Comparison of ENCODE assay signal across 1 cellular context in the genomic region with DNA sequence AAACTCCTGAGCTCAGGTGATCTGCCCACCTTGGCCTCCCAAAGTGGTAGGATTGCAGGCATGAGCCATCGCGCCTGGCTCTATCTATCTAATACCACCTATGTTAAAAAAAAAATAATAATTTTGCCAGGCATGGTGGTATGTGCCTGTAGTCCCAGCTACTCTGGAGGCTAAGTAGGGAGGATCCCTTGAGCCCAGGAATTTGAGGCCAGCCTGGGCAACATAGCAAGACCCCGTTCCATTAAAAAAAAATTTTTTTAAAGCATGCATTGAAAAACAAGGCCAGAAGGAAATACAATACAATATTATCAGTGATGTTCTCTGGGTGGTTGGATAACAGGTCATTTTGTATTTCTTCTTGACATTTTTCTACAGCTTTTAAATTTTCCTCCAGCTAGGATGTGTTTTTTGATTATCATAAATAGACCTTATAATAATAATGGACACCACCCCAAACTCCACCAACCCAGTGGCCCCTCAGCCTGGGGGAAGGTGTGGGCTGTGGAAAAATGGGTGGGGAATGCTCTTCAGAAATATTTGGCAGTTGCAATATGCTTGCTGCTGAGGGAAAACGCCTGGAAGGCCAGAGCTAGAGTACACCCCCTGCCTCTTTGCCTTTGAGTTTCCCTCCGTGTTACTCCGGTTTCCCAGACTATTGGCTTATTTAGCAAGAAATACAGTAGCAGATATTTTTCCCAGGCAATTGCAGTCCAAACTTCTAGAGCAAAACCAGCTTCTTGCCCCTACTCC.
TF ChIP-seq lines count a peak whose summit lies in the region.

No MANE protein-coding gene starts in this region.

TF ChIP-seq in GM23338, 12 proteins besides CTCF, POLR2A, EP300 and RAD21 (continued from another document):
- TF ChIP-seq, protein P1, sequence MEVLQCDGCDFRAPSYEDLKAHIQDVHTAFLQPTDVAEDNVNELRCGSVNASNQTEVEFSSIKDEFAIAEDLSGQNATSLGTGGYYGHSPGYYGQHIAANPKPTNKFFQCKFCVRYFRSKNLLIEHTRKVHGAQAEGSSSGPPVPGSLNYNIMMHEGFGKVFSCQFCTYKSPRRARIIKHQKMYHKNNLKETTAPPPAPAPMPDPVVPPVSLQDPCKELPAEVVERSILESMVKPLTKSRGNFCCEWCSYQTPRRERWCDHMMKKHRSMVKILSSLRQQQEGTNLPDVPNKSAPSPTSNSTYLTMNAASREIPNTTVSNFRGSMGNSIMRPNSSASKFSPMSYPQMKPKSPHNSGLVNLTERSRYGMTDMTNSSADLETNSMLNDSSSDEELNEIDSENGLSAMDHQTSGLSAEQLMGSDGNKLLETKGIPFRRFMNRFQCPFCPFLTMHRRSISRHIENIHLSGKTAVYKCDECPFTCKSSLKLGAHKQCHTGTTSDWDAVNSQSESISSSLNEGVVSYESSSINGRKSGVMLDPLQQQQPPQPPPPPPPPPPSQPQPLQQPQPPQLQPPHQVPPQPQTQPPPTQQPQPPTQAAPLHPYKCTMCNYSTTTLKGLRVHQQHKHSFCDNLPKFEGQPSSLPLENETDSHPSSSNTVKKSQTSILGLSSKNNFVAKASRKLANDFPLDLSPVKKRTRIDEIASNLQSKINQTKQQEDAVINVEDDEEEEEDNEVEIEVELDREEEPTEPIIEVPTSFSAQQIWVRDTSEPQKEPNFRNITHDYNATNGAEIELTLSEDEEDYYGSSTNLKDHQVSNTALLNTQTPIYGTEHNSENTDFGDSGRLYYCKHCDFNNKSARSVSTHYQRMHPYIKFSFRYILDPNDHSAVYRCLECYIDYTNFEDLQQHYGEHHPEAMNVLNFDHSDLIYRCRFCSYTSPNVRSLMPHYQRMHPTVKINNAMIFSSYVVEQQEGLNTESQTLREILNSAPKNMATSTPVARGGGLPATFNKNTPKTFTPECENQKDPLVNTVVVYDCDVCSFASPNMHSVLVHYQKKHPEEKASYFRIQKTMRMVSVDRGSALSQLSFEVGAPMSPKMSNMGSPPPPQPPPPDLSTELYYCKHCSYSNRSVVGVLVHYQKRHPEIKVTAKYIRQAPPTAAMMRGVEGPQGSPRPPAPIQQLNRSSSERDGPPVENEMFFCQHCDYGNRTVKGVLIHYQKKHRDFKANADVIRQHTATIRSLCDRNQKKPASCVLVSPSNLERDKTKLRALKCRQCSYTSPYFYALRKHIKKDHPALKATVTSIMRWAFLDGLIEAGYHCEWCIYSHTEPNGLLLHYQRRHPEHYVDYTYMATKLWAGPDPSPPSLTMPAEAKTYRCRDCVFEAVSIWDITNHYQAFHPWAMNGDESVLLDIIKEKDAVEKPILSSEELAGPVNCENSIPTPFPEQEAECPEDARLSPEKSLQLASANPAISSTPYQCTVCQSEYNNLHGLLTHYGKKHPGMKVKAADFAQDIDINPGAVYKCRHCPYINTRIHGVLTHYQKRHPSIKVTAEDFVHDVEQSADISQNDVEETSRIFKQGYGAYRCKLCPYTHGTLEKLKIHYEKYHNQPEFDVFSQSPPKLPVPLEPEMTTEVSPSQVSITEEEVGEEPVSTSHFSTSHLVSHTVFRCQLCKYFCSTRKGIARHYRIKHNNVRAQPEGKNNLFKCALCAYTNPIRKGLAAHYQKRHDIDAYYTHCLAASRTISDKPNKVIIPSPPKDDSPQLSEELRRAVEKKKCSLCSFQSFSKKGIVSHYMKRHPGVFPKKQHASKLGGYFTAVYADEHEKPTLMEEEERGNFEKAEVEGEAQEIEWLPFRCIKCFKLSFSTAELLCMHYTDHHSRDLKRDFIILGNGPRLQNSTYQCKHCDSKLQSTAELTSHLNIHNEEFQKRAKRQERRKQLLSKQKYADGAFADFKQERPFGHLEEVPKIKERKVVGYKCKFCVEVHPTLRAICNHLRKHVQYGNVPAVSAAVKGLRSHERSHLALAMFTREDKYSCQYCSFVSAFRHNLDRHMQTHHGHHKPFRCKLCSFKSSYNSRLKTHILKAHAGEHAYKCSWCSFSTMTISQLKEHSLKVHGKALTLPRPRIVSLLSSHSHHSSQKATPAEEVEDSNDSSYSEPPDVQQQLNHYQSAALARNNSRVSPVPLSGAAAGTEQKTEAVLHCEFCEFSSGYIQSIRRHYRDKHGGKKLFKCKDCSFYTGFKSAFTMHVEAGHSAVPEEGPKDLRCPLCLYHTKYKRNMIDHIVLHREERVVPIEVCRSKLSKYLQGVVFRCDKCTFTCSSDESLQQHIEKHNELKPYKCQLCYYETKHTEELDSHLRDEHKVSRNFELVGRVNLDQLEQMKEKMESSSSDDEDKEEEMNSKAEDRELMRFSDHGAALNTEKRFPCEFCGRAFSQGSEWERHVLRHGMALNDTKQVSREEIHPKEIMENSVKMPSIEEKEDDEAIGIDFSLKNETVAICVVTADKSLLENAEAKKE (CRISPR knock-in tag; IDR thresholded peaks at IDR 0.05) = no peak
- TF ChIP-seq ZNF331 (CRISPR knock-in tag; IDR thresholded peaks at IDR 0.05; ENCODE audit: low read depth) (no peak), POLR2AphosphoS5 (IDR thresholded peaks at IDR 0.05; ENCODE audit: low read depth) (no peak), ETS1 (IDR thresholded peaks at IDR 0.05) (no peak), CREB1 (CRISPR knock-in tag; IDR thresholded peaks at IDR 0.05; ENCODE audit: low read depth) (no peak), JUNB (IDR thresholded peaks at IDR 0.05; ENCODE audit: unreplicated experiment) (no peak), NANOG (IDR thresholded peaks at IDR 0.05; ENCODE audit: borderline replicate concordance) (no peak), EZH2phosphoT487 (IDR thresholded peaks at IDR 0.05; ENCODE audit: unreplicated experiment) (no peak), STAT1 (IDR thresholded peaks at IDR 0.05; ENCODE audit: unreplicated experiment) (no peak)
- TF ChIP-seq, protein P2, sequence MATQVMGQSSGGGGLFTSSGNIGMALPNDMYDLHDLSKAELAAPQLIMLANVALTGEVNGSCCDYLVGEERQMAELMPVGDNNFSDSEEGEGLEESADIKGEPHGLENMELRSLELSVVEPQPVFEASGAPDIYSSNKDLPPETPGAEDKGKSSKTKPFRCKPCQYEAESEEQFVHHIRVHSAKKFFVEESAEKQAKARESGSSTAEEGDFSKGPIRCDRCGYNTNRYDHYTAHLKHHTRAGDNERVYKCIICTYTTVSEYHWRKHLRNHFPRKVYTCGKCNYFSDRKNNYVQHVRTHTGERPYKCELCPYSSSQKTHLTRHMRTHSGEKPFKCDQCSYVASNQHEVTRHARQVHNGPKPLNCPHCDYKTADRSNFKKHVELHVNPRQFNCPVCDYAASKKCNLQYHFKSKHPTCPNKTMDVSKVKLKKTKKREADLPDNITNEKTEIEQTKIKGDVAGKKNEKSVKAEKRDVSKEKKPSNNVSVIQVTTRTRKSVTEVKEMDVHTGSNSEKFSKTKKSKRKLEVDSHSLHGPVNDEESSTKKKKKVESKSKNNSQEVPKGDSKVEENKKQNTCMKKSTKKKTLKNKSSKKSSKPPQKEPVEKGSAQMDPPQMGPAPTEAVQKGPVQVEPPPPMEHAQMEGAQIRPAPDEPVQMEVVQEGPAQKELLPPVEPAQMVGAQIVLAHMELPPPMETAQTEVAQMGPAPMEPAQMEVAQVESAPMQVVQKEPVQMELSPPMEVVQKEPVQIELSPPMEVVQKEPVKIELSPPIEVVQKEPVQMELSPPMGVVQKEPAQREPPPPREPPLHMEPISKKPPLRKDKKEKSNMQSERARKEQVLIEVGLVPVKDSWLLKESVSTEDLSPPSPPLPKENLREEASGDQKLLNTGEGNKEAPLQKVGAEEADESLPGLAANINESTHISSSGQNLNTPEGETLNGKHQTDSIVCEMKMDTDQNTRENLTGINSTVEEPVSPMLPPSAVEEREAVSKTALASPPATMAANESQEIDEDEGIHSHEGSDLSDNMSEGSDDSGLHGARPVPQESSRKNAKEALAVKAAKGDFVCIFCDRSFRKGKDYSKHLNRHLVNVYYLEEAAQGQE (IDR thresholded peaks at IDR 0.05; ENCODE audit: unreplicated experiment) = no peak
TF ChIP-seq in GM23338: peak in this region for 0.
